In the genomic region with DNA sequence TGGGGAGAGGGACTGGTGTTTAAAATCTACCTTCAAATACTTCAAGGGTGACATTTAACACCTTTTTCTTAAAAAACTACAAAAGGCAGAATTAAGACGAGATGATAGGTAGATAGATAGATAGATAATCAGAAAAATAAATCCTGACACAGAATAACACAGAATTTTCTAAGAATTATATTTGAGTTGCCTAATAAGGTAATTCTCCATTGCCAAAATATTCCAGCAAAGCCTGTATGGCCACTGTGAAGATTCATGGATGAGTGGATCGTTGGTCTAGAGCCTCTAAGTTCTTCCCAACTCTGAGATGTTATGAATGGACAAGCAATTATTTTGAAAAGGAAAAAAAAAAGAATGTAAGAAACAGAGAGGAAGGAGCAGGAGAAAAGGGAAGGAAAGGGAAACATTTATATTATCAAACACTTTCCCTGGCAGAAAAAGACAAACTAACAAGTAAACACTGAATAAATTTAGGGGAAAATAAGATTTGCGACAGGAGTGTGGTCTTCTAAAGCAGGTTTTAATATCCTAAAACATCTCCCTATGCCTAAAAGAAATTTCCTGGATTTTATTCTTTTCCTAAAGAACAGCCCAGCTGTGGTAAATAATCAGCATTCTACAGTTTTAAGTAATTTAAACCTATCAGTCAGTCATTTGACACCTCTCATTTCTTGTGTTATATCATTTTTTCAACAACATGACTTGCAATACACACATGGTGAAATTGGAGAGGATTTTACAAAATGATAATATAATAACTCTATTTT, we compare ENCODE assay signal across 19 cellular contexts. TPM values are rescaled to one million over a fixed set of nuclear protein-coding genes. Genes with fewer than 3 reads are reported as not detected.
A peak's percentile ranks its signal among the peaks of the same experiment; 100 is the strongest.
DNase-seq lines count a peak whose midpoint lies in the region; ATAC-seq, FAIRE-seq and TF ChIP-seq lines count a peak whose summit lies in the region.
"Had no signal": no experiment of that assay in that cellular context is flagged by ENCODE, and none has a peak within 500 bp of the region (broad histone marks: within the 10 kb centered on the region; RNA-seq: fewer than 3 reads in every experiment).

No MANE protein-coding gene starts in this region.

- H2AFZ ChIP-seq in K562 (ENCODE audit: low read depth, low read length), result peak overlapping the region; percentile 67
- H2AFZ ChIP-seq: PC-9 had no signal

- DNase-seq in left ventricle myocardium inferior (no peak), right cardiac atrium (no peak), K562 (ENCODE audit: extremely low read depth in 1 of 4, low spot score in 3 of 4) (peak in 1 of 4 experiments; percentile 56), caudate nucleus (lab: John Stamatoyannopoulos, UW) (no peak), pancreas (no peak)
- DNase-seq: C1 segment of cervical spinal cord, DND-41, GOT3, HFFc6, NCI-H1092, NCI-H2081 treated with DMSO at 0.1 percent for 48 hours, NCI-H510A treated with DMSO at 0.1 percent for 48 hours, NCI-H82, PC-9 had no signal

- no peaks in the 10 kb centered on the region for H3K9me1 ChIP-seq in K562 (ENCODE audit: control insufficient read depth, insufficient read depth, low read length)

- BruUV-seq in K562 (replicated peaks; lab: Mats Ljungman, UMichigan), result no TSS peak

- H3K36me3 ChIP-seq in left ventricle myocardium inferior (no peaks in the 10 kb centered on the region), K562 (ENCODE audit: control insufficient read depth, insufficient read depth, low read length) (no peaks in the 10 kb centered on the region), subcutaneous abdominal adipose tissue (ENCODE audit: control insufficient read depth in 5 of 5, insufficient read depth in 5 of 5, low read length in 5 of 5) (no peaks in the 10 kb centered on the region), pancreas (no peaks in the 10 kb centered on the region)

- ATAC-seq in right cardiac atrium, result no peak
- ATAC-seq in K562, result peak; percentile 61
- no peak for ATAC-seq in GM21576 (IDR thresholded peaks at IDR 0.05; ENCODE audit: unreplicated experiment)
- no peak for ATAC-seq in GM21529 (IDR thresholded peaks at IDR 0.05; ENCODE audit: unreplicated experiment)
- no peak for ATAC-seq in pancreas
- ATAC-seq: HepG2 had no signal

- no peaks in the 10 kb centered on the region for H4K20me1 ChIP-seq in K562 (replicated peaks; ENCODE audit: control insufficient read depth, insufficient read depth, low read length)

- TF ChIP-seq POLR2A in K562 (conservative IDR thresholded peaks at IDR 0.05), result no peak

- H3K4me3 ChIP-seq in left ventricle myocardium inferior (no peak overlapping the region), right cardiac atrium (ENCODE audit: low read length) (no peak overlapping the region), K562 (no peak overlapping the region), subcutaneous abdominal adipose tissue (ENCODE audit: low read depth in 1 of 5, low read length in 5 of 5) (no peak overlapping the region), pancreas (no peak overlapping the region)
- H3K4me3 ChIP-seq: PC-9 had no signal

- H3K9ac ChIP-seq in K562 (ENCODE audit: insufficient read depth in 1 of 2, low read depth in 2 of 2, low read length in 2 of 2) (peak overlapping the region in 1 of 2 experiments; percentile 20; a peak in 1 of 4 replicates), subcutaneous abdominal adipose tissue (ENCODE audit: low read length in 5 of 5) (no peak overlapping the region)

- H3K9me3 ChIP-seq in left ventricle myocardium inferior (replicated peaks) (peaks cover 4% of the 10 kb centered on the region), right cardiac atrium (ENCODE audit: control insufficient read depth, low read length) (no peaks in the 10 kb centered on the region), K562 (replicated peaks; ENCODE audit: control insufficient read depth, insufficient read depth, low read depth, low read length) (no peaks in the 10 kb centered on the region), subcutaneous abdominal adipose tissue (ENCODE audit: control insufficient read depth in 5 of 5, low read length in 5 of 5) (no peaks in the 10 kb centered on the region), pancreas (no peaks in the 10 kb centered on the region)

- POLR2A ChIA-PET in K562 (lab: Yijun Ruan, JAX), result interaction anchor here (0.7 kb wide), 1 partner anchor 205 kb away, joined by 3 read pairs; no protein-coding TSS in a partner anchor

- H3K27me3 ChIP-seq in left ventricle myocardium inferior (ENCODE audit: low read depth) (no peaks in the 10 kb centered on the region), right cardiac atrium (ENCODE audit: control insufficient read depth, insufficient read depth) (no peaks in the 10 kb centered on the region), K562 (ENCODE audit: control insufficient read depth in 2 of 2, insufficient read depth in 2 of 2, low read length in 2 of 2) (no peaks in the 10 kb centered on the region), subcutaneous abdominal adipose tissue (ENCODE audit: control insufficient read depth in 5 of 5, insufficient read depth in 4 of 5, low read length in 5 of 5) (no peaks in the 10 kb centered on the region), pancreas (no peaks in the 10 kb centered on the region)

- WGBS in right cardiac atrium, result 67% methylated on average over 3 of the region's 3 CpGs
- 22% methylated on average over 3 of the region's 3 CpGs for WGBS in K562 (ENCODE audit: insufficient coverage, low coverage, missing lambda C conversion rate)
- 61 to 67% methylated on average over 3 of the region's 3 CpGs for WGBS in pancreas, 2 donors

- H3K27ac ChIP-seq in left ventricle myocardium inferior (replicated peaks), result peak overlapping the region; percentile 20
- no peak overlapping the region for H3K27ac ChIP-seq in right cardiac atrium (ENCODE audit: low read length)
- H3K27ac ChIP-seq in K562 (ENCODE audit: extremely low read depth, low read depth, low read length), result peak overlapping the region; percentile 15; the same call in 2 of the 3 replicates
- peak overlapping the region; percentile 98 for H3K27ac ChIP-seq in subcutaneous abdominal adipose tissue (ENCODE audit: low read depth, low read length)
- H3K27ac ChIP-seq in caudate nucleus (ENCODE audit: low read depth, low read length), result no peak overlapping the region
- no peak overlapping the region for H3K27ac ChIP-seq in pancreas
- H3K27ac ChIP-seq: PC-9 had no signal

- TF ChIP-seq RAD21 in K562 (CRISPR knock-in tag; conservative IDR thresholded peaks at IDR 0.05 in 1 of 2, IDR thresholded peaks at IDR 0.05 in 1 of 2), result no peak

- CTCF ChIA-PET in K562 (lab: Yijun Ruan, JAX; ENCODE audit: low intra/inter-chr PET ratio), result no interaction called here

- TF ChIP-seq CTCF in left ventricle myocardium inferior (IDR thresholded peaks at IDR 0.05; ENCODE audit: borderline replicate concordance) (no peak), K562 (IDR thresholded peaks at IDR 0.05 in 2 of 3, conservative IDR thresholded peaks at IDR 0.05 in 1 of 3; ENCODE audit: insufficient read depth in 2 of 3, low read depth in 1 of 3, low read length in 3 of 3) (no peak), pancreas (IDR thresholded peaks at IDR 0.05) (no peak)

- FAIRE-seq in K562 (lab: Jason Lieb, UNC), result peak; percentile 40
- no peak for FAIRE-seq in pancreas (lab: Jason Lieb, UNC)
- FAIRE-seq: G401.6, HepG2 had no signal

- H3K4me1 ChIP-seq in left ventricle myocardium inferior (peaks cover 70% of the 10 kb centered on the region), right cardiac atrium (ENCODE audit: control insufficient read depth, insufficient read depth, low read length) (peaks cover 2% of the 10 kb centered on the region), K562 (replicated peaks in 1 of 2; ENCODE audit: control insufficient read depth in 2 of 2, insufficient read depth in 2 of 2, low read length in 2 of 2) (peaks cover 16 to 34% of the 10 kb centered on the region in 2 experiments; a peak in 4 of 5 replicates), subcutaneous abdominal adipose tissue (ENCODE audit: control insufficient read depth in 5 of 5, insufficient read depth in 5 of 5, low read length in 5 of 5) (peaks cover 0 to 44% (median 22%) of the 10 kb centered on the region in 5 donors), pancreas (peaks cover 0 to 7% (median 6%) of the 10 kb centered on the region in 3 donors)

- H3K4me2 ChIP-seq in K562 (ENCODE audit: insufficient read depth, low read length), result peak overlapping the region; percentile 2; the same call in 1 of the 2 replicates
- H3K4me2 ChIP-seq: PC-9 had no signal

- intact Hi-C loops in left ventricle myocardium inferior (cut with micrococcal nuclease) (loop anchor here (10.0 kb wide), 1 partner anchor 47 kb away; no protein-coding TSS in a partner anchor), right cardiac atrium (cut with DNase I) (loop anchor here in 1 of 4 donors (10.0 kb wide), 1 partner anchor 47 kb away; no protein-coding TSS in a partner anchor), K562 (cut with micrococcal nuclease) (no loop called here), pancreas (cut with DNase I) (no loop called here)

- H3K79me2 ChIP-seq in K562 (ENCODE audit: control insufficient read depth, insufficient read depth, low read length), result no peaks in the 10 kb centered on the region

- in situ Hi-C loops in K562 (cut with MboI), result no loop called here

- peak; percentile 71; the same call in 1 of the 2 replicates for TF ChIP-seq EP300 in K562 (IDR thresholded peaks at IDR 0.05; ENCODE audit: low read length)

RNA-seq across cellular contexts. Expression of gene CAV2, which starts 7.5 kb away (rescaled TPM):
- 196 TPM for total RNA-seq in left ventricle myocardium inferior
- total RNA-seq in right cardiac atrium, result 100 to 1,000 TPM; 179 to 233 (median 200) TPM
- 136 TPM for polyA plus RNA-seq in right cardiac atrium
- 38.0 and 48.6 TPM in 2 replicates for total RNA-seq in K562 (2011; cell fraction: chromatin; rRNA removed; ENCODE audit: low replicate concordance)
- total RNA-seq in K562 (2011; cell fraction: nucleolus; rRNA removed), result 45.0 and 46.4 TPM in 2 replicates
- 52.1 and 67.7 TPM in 2 replicates for total RNA-seq in K562 (2011; cell fraction: nucleoplasm; rRNA removed)
- 30.0 and 32.4 TPM in 2 replicates for total RNA-seq in K562 (2014; rRNA removed)
- 43.0 and 50.7 TPM in 2 replicates for total RNA-seq in K562 (2014; rRNA removed; fragmentation: Illumina TruSeq; extraction: Trizol)
- 43.9 and 49.3 TPM in 2 replicates for total RNA-seq in K562 (2015; rRNA removed; fragmentation: Illumina TruSeq; extraction: Trizol)
- total RNA-seq in K562 (2021), result 36.4 and 38.3 TPM in 2 replicates
- 109 and 137 TPM in 2 replicates for polyA plus RNA-seq in K562 (2011; rRNA removed)
- 80.8 and 129 TPM in 2 replicates for polyA plus RNA-seq in K562 (2011; cell fraction: cytosol; rRNA removed)
- polyA plus RNA-seq in K562 (2011; cell fraction: nucleus; rRNA removed), result 57.6 and 71.3 TPM in 2 replicates
- 25.3 and 39.5 TPM in 2 replicates for polyA plus RNA-seq in K562 (2012)
- polyA plus RNA-seq in K562 (2014; fragmentation: Illumina TruSeq; extraction: Trizol), result 34.1 and 41.4 TPM in 2 replicates
- 10 to 100 TPM; 16.1 to 16.5 TPM for polyA plus RNA-seq in K562 (2014; fragmentation: Nextera tagmentation; extraction: Ambion mirVana)
- polyA plus RNA-seq in K562 (2014; rRNA removed), result 30.3 and 31.8 TPM in 2 replicates
- 119 and 144 TPM in 2 replicates for polyA minus RNA-seq in K562 (2011; rRNA and poly(A)+ RNA removed)
- polyA minus RNA-seq in K562 (2011; cell fraction: cytosol; rRNA and poly(A)+ RNA removed), result 58.1 and 68.9 TPM in 2 replicates
- 39.6 and 59.2 TPM in 2 replicates for polyA minus RNA-seq in K562 (2011; cell fraction: nucleus; rRNA and poly(A)+ RNA removed)
- 10 to 100 TPM; 15.0 to 27.6 (median 25.8) TPM for total RNA-seq in pancreas
- polyA plus RNA-seq in pancreas, result 10 to 100 TPM; 18.5 to 26.6 TPM

RNA-seq across cellular contexts. Expression of gene CAV1, which starts 32.8 kb away (rescaled TPM):
- total RNA-seq in left ventricle myocardium inferior (266 TPM), right cardiac atrium (100 to 1,000 TPM; 298 to 502 (median 380) TPM), K562 (2014; rRNA removed) (0.08 and 1.1 TPM in 2 replicates), K562 (2014; rRNA removed; fragmentation: Illumina TruSeq; extraction: Trizol) (0.16 and 0.29 TPM in 2 replicates), K562 (2015; rRNA removed; fragmentation: Illumina TruSeq; extraction: Trizol) (0.40 and 0.64 TPM in 2 replicates), K562 (2021) (1.0 and 1.5 TPM in 2 replicates), pancreas (10 to 100 TPM in 4 of 6 donors, 1 to 10 TPM in 2; 4.6 to 15.9 (median 11.2) TPM)
- polyA plus RNA-seq in right cardiac atrium (269 TPM), K562 (2011; rRNA removed) (1.5 and 2.5 TPM in 2 replicates), K562 (2014; fragmentation: Illumina TruSeq; extraction: Trizol) (0.62 and 0.86 TPM in 2 replicates), K562 (2014; fragmentation: Nextera tagmentation; extraction: Ambion mirVana) (under 1 TPM; 0.63 to 0.82 TPM), K562 (2014; rRNA removed) (0.08 and 0.49 TPM in 2 replicates), pancreas (10 to 100 TPM in 1 of 2 donors, 1 to 10 TPM in 1; 9.7 to 19.5 TPM)
- total RNA-seq in K562 (2011; cell fraction: chromatin; rRNA removed; ENCODE audit: low replicate concordance), result 0.79 and 1.5 TPM in 2 replicates
- 1.2 TPM in 1 of 2 replicates, not detected in the other for total RNA-seq in K562 (2011; cell fraction: nucleolus; rRNA removed)
- total RNA-seq in K562 (2011; cell fraction: nucleoplasm; rRNA removed), result 1.5 TPM in 1 of 2 replicates, not detected in the other
- 4.8 and 4.9 TPM in 2 replicates for polyA plus RNA-seq in K562 (2011; cell fraction: cytosol; rRNA removed)
- polyA plus RNA-seq in K562 (2011; cell fraction: nucleus; rRNA removed), result 1.9 and 3.3 TPM in 2 replicates
- polyA plus RNA-seq in K562 (2012), result 0.51 and 0.55 TPM in 2 replicates
- polyA minus RNA-seq in K562 (2011; rRNA and poly(A)+ RNA removed), result 3.4 and 5.0 TPM in 2 replicates
- polyA minus RNA-seq in K562 (2011; cell fraction: cytosol; rRNA and poly(A)+ RNA removed), result 0.76 and 2.1 TPM in 2 replicates
- 1.00 and 1.2 TPM in 2 replicates for polyA minus RNA-seq in K562 (2011; cell fraction: nucleus; rRNA and poly(A)+ RNA removed)
- total RNA-seq: HepG2 had no signal

Comparison
In these comparisons a context has a peak if more than half of its experiments do, and no peak if none do; other contexts are left out.
1. H3K27ac ChIP-seq: peak in left ventricle myocardium inferior (single experiment), K562 (single experiment) and subcutaneous abdominal adipose tissue (single experiment); none in right cardiac atrium (single experiment), caudate nucleus (single experiment) and pancreas (0 of 4).
2. RNA of gene CAV1, which starts 32.8 kb away (total RNA-seq): 298 to 502 TPM in right cardiac atrium and 266 TPM in left ventricle myocardium inferior (single experiment); 4.6 to 15.9 TPM in pancreas and 0.08 to 1.5 TPM in K562; every median in the first group is over 10 times any median in the second.